20 cellular contexts compared by ENCODE assay signal in genomic region chr1:161121042-161121441, GRCh38. TPM values are rescaled to one million over a fixed set of nuclear protein-coding genes. Genes with fewer than 3 reads are reported as not detected.
A peak's percentile ranks its signal among the peaks of the same experiment; 100 is the strongest.
DNase-seq lines count a peak whose midpoint lies in the region; ATAC-seq and TF ChIP-seq lines count a peak whose summit lies in the region.
"Had no signal": no experiment of that assay in that cellular context is flagged by ENCODE, and none has a peak within 500 bp of the region (broad histone marks: within the 10 kb centered on the region; RNA-seq: fewer than 3 reads in every experiment).

No MANE protein-coding gene starts in this region.

- H3K27ac ChIP-seq in BLaER1 (no peak overlapping the region), stomach (peak overlapping the region in 2 of 5 donors; percentile 10 to 96)
- H3K27ac ChIP-seq in CD4-positive, alpha-beta memory T cell (ENCODE audit: low read depth, low read length) = peak overlapping the region; percentile 94
- H3K27ac ChIP-seq: left ventricle myocardium inferior, parathyroid adenoma, testis had no signal

- H3K9me3 Mint-ChIP-seq in CD4-positive, alpha-beta memory T cell = no peaks in the 10 kb centered on the region
- no peaks in the 10 kb centered on the region for H3K9me3 Mint-ChIP-seq in activated naive CD8-positive, alpha-beta T cell (ENCODE audit: low read depth)
- H3K9me3 Mint-ChIP-seq in naive B cell (no peaks in the 10 kb centered on the region), nephron progenitor cell (no peaks in the 10 kb centered on the region)
- H3K9me3 Mint-ChIP-seq: WTC11 had no signal

- POLR2A ChIA-PET in CD4-positive, alpha-beta memory T cell (lab: Charles Lee; ENCODE audit: partially characterized antibody) = interaction anchor here (1.4 to 1.6 kb wide), 3 partner anchors 12 to 75 kb away, joined by 4 to 6 read pairs (median 5); partner anchors contain the start of genes DEDD and USF1

- H3K27ac Mint-ChIP-seq in CD4-positive, alpha-beta memory T cell = peak overlapping the region in 6 of 7 donors; percentile 29 to 67 (median 54)
- peak overlapping the region; percentile 81 for H3K27ac Mint-ChIP-seq in activated naive CD8-positive, alpha-beta T cell
- H3K27ac Mint-ChIP-seq in naive B cell = peak overlapping the region in 5 of 6 donors; percentile 70 to 89 (median 74)
- no peak overlapping the region for H3K27ac Mint-ChIP-seq in nephron progenitor cell

- CTCF ChIA-PET in CD4-positive, alpha-beta memory T cell (lab: Charles Lee; ENCODE audit: partially characterized antibody) = interaction anchor here (0.8 to 1.3 kb wide), 3 partner anchors 17 to 26 kb away, joined by 3 to 4 read pairs (median 4); no protein-coding TSS in a partner anchor

- no peak for TF ChIP-seq POLR2A in stomach (IDR thresholded peaks at IDR 0.05)

- H4K20me1 ChIP-seq in BLaER1 = peaks cover 36% of the 10 kb centered on the region

- H3K9ac ChIP-seq in BLaER1 = 0 out of 2 replicates have a peak overlapping the region, but pooled peaks have one; percentile 21
- H3K9ac ChIP-seq: parathyroid adenoma had no signal

- TF ChIP-seq CTCF in stomach (IDR thresholded peaks at IDR 0.05) (no peak), nephron progenitor cell (IDR thresholded peaks at IDR 0.05) (no peak)

- H3K4me3 ChIP-seq in BLaER1 (no peak overlapping the region), stomach (no peak overlapping the region)
- H3K4me3 ChIP-seq in CD4-positive, alpha-beta memory T cell (ENCODE audit: low read length in 2 of 2) = no peak overlapping the region
- H3K4me3 ChIP-seq: left ventricle myocardium inferior, testis had no signal

- no peak for ATAC-seq in naive B cell (ENCODE audit: low read depth in 2 of 2)
- ATAC-seq in GM19467 (IDR thresholded peaks at IDR 0.05; ENCODE audit: unreplicated experiment) = no peak
- ATAC-seq: WTC11 had no signal

- DNase-seq in CD4-positive, alpha-beta memory T cell = no peak
- no peak for DNase-seq in naive B cell
- no peak for DNase-seq in stomach
- no peak for DNase-seq in cerebellar nuclear complex (lab: John Stamatoyannopoulos, UW)
- no peak for DNase-seq in nephron progenitor cell
- DNase-seq: activated CD8-positive, alpha-beta memory T cell treated with anti-CD3 and anti-CD28 coated beads, Interleukin-2, amount 50 U/mL, for 4 hours; DMS 273 treated with DMSO at 0.1 percent for 48 hours; effector CD4-positive, alpha-beta T cell; left ventricle myocardium inferior; NCI-H1105; NCI-H69; SHP77 treated with DMSO at 0.1 percent for 48 hours; testis had no signal

- no peak overlapping the region for H3K4me3 Mint-ChIP-seq in CD4-positive, alpha-beta memory T cell
- H3K4me3 Mint-ChIP-seq in activated naive CD8-positive, alpha-beta T cell = no peak overlapping the region
- H3K4me3 Mint-ChIP-seq in naive B cell (peak overlapping the region in 2 of 8 donors; percentile 15 to 63), nephron progenitor cell (no peak overlapping the region)
- H3K4me3 Mint-ChIP-seq: WTC11 had no signal

- no peak for TF ChIP-seq EP300 in stomach (IDR thresholded peaks at IDR 0.05)

- peaks cover 23 to 69% of the 10 kb centered on the region in 2 donors for H3K36me3 Mint-ChIP-seq in CD4-positive, alpha-beta memory T cell
- peaks cover 8% of the 10 kb centered on the region for H3K36me3 Mint-ChIP-seq in activated naive CD8-positive, alpha-beta T cell
- H3K36me3 Mint-ChIP-seq in naive B cell (peaks cover 0 to 28% of the 10 kb centered on the region in 2 donors), nephron progenitor cell (ENCODE audit: low read depth) (peaks cover 43% of the 10 kb centered on the region)

- H3K4me1 ChIP-seq in BLaER1 (peaks cover 33% of the 10 kb centered on the region), stomach (peaks cover 29 to 53% (median 42%) of the 10 kb centered on the region in 4 donors)
- peaks cover 34% of the 10 kb centered on the region for H3K4me1 ChIP-seq in CD4-positive, alpha-beta memory T cell (ENCODE audit: insufficient read depth, low read length)

- intact Hi-C loops in CD4-positive, alpha-beta memory T cell (cut with micrococcal nuclease) = no loop called here
- intact Hi-C loops in stomach (cut with DNase I; ENCODE audit: low total_unique reads) = no loop called here

- 87 to 98% (median 95%) methylated on average over 2 of the region's 2 CpGs for WGBS in stomach, 5 donors

- no peak overlapping the region for H3K4me2 ChIP-seq in BLaER1

- H3K9me3 ChIP-seq in BLaER1 (no peaks in the 10 kb centered on the region), stomach (no peaks in the 10 kb centered on the region)
- no peaks in the 10 kb centered on the region for H3K9me3 ChIP-seq in CD4-positive, alpha-beta memory T cell (ENCODE audit: control insufficient read depth in 1 of 2, low read length in 2 of 2)
- H3K9me3 ChIP-seq: left ventricle myocardium inferior, testis had no signal

- peaks cover 26 to 53% (median 35%) of the 10 kb centered on the region in 4 donors for H3K4me1 Mint-ChIP-seq in CD4-positive, alpha-beta memory T cell
- peaks cover 42% of the 10 kb centered on the region for H3K4me1 Mint-ChIP-seq in activated naive CD8-positive, alpha-beta T cell (ENCODE audit: low read depth)
- peaks cover 44 to 72% (median 63%) of the 10 kb centered on the region in 3 donors for H3K4me1 Mint-ChIP-seq in naive B cell
- peaks cover 42% of the 10 kb centered on the region for H3K4me1 Mint-ChIP-seq in nephron progenitor cell

- H3K36me3 ChIP-seq in BLaER1 = peaks cover 68% of the 10 kb centered on the region
- H3K36me3 ChIP-seq in CD4-positive, alpha-beta memory T cell (ENCODE audit: insufficient read depth, low read length) = peaks cover 51% of the 10 kb centered on the region
- H3K36me3 ChIP-seq in stomach = peaks cover 56 to 64% (median 63%) of the 10 kb centered on the region in 4 donors

- no peaks in the 10 kb centered on the region for H3K27me3 ChIP-seq in BLaER1
- no peaks in the 10 kb centered on the region for H3K27me3 ChIP-seq in CD4-positive, alpha-beta memory T cell (ENCODE audit: insufficient read depth, low read length)
- no peaks in the 10 kb centered on the region for H3K27me3 ChIP-seq in stomach
- H3K27me3 ChIP-seq: testis had no signal

- no peaks in the 10 kb centered on the region for H3K27me3 Mint-ChIP-seq in CD4-positive, alpha-beta memory T cell
- no peaks in the 10 kb centered on the region for H3K27me3 Mint-ChIP-seq in activated naive CD8-positive, alpha-beta T cell
- H3K27me3 Mint-ChIP-seq in naive B cell (no peaks in the 10 kb centered on the region), nephron progenitor cell (ENCODE audit: low read depth, poor library complexity) (no peaks in the 10 kb centered on the region)

RNA-seq across cellular contexts. Expression of gene NIT1, which starts 3.1 kb away (rescaled TPM):
- 10 to 100 TPM; 49.0 to 50.5 TPM for total RNA-seq in CD4-positive, alpha-beta memory T cell
- polyA plus RNA-seq in CD4-positive, alpha-beta memory T cell = 10 to 100 TPM; 17.5 to 21.4 TPM
- polyA plus RNA-seq in naive B cell (ENCODE audit: low read depth in 6 of 6) (10 to 100 TPM; 21.3 to 30.1 (median 25.6) TPM), stomach (10 to 100 TPM; 20.0 to 34.2 (median 27.3) TPM)
- 10 to 100 TPM in 4 of 5 donors, 1 to 10 TPM in 1; 8.8 to 77.9 (median 20.9) TPM for total RNA-seq in stomach

RNA-seq across cellular contexts. Expression of gene PFDN2, which starts 3.2 kb away (rescaled TPM):
- total RNA-seq in CD4-positive, alpha-beta memory T cell = 10 to 100 TPM; 40.8 to 41.0 TPM
- polyA plus RNA-seq in CD4-positive, alpha-beta memory T cell = 10 to 100 TPM; 70.9 to 89.1 TPM
- polyA plus RNA-seq in naive B cell (ENCODE audit: low read depth in 6 of 6) (10 to 100 TPM; 64.0 to 93.7 (median 88.7) TPM), stomach (100 to 1,000 TPM in 2 of 3 donors, 10 to 100 TPM in 1; 97.5 to 166 (median 122) TPM)
- total RNA-seq in stomach = 10 to 100 TPM in 3 of 5 donors, not detected in 2; 11.6 to 21.3 (median 19.3) TPM

RNA-seq across cellular contexts. Expression of gene DEDD, which starts 11.4 kb away (rescaled TPM):
- 10 to 100 TPM; 39.1 to 41.4 TPM for total RNA-seq in CD4-positive, alpha-beta memory T cell
- polyA plus RNA-seq in CD4-positive, alpha-beta memory T cell = 10 to 100 TPM; 40.7 to 42.0 TPM
- polyA plus RNA-seq in naive B cell (ENCODE audit: low read depth in 6 of 6) (10 to 100 TPM; 36.4 to 55.3 (median 39.2) TPM), stomach (10 to 100 TPM; 16.5 to 31.9 (median 18.6) TPM)
- total RNA-seq in stomach = 10 to 100 TPM in 3 of 5 donors, 1 to 10 TPM in 2; 2.3 to 35.9 (median 14.3) TPM

RNA-seq across cellular contexts. Expression of gene KLHDC9, which starts 22.9 kb away (rescaled TPM):
- under 1 TPM; 0.52 to 0.53 TPM for total RNA-seq in CD4-positive, alpha-beta memory T cell
- 1 to 10 TPM in 1 of 2 donors, under 1 TPM in 1; 0.68 to 2.4 TPM for polyA plus RNA-seq in CD4-positive, alpha-beta memory T cell
- polyA plus RNA-seq in naive B cell (ENCODE audit: low read depth in 6 of 6) (1 to 10 TPM in 5 of 6 donors, not detected in 1; 1.3 to 4.4 (median 2.3) TPM), stomach (1 to 10 TPM; 4.7 to 6.3 (median 5.3) TPM)
- total RNA-seq in stomach = 10 to 100 TPM in 1 of 5 donors, 1 to 10 TPM in 4; 1.3 to 41.4 (median 2.4) TPM
- total RNA-seq: T-helper 1 cell treated with Interleukin-12 subunit alpha and Interleukin-12 subunit beta and Interleukin-4 antibody, amounts not matched to agents 30 ng/mL and 1 ng/mL, for 36 hours had no signal

RNA-seq across cellular contexts. Expression of gene NECTIN4, which starts 31.7 kb away (rescaled TPM):
- not detected for total RNA-seq in CD4-positive, alpha-beta memory T cell
- polyA plus RNA-seq in CD4-positive, alpha-beta memory T cell = not detected
- polyA plus RNA-seq in naive B cell (ENCODE audit: low read depth in 6 of 6) (not detected), stomach (10 to 100 TPM in 1 of 3 donors, 1 to 10 TPM in 2; 1.7 to 14.2 (median 2.6) TPM)
- total RNA-seq in stomach = 10 to 100 TPM in 2 of 5 donors, 1 to 10 TPM in 3; 2.0 to 20.3 (median 7.0) TPM
- total RNA-seq: cardiac septum; left ventricle myocardium inferior; T-helper 1 cell treated with Interleukin-12 subunit alpha and Interleukin-12 subunit beta and Interleukin-4 antibody, amounts not matched to agents 30 ng/mL and 1 ng/mL, for 36 hours had no signal
